1 cellular context compared by ENCODE assay signal in the genomic region with DNA sequence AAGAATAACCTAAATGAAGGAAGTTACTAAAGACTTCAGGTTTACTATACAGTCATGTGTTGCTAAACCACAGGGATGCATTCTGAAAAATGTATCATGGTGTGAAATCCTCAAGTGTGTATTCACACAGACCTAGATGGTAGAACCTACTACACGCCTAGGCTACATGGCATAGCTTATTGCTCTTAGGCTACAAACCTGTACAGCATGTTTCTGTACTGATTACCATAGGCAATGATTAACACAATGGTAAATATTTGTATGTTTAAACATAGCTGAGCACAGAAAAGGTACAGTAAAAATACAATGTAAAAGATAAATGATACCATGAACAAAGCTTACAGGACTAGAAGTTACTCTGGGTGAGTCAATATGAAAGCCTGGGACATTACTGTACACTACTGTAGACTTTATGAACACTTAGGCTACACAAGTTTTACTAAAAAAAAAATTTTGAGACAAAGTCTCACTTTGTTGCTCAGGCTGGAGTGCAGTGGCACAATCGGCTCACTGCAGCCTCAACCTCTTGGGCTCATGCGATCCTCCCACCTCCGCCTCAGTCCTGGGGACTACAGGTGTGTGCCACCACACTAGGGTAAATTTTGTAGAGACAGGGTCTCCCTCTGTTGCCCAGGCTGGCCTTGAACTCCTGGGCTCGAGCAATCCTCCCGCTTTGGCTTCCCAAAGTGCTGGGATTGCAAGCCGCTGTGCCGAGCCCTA.
TF ChIP-seq lines count a peak whose summit lies in the region.

No MANE protein-coding gene starts in this region.

TF ChIP-seq in HepG2, 621 proteins besides CTCF, POLR2A, EP300 and RAD21 (continued from another document and continues in another):
- TF ChIP-seq, protein P1, sequence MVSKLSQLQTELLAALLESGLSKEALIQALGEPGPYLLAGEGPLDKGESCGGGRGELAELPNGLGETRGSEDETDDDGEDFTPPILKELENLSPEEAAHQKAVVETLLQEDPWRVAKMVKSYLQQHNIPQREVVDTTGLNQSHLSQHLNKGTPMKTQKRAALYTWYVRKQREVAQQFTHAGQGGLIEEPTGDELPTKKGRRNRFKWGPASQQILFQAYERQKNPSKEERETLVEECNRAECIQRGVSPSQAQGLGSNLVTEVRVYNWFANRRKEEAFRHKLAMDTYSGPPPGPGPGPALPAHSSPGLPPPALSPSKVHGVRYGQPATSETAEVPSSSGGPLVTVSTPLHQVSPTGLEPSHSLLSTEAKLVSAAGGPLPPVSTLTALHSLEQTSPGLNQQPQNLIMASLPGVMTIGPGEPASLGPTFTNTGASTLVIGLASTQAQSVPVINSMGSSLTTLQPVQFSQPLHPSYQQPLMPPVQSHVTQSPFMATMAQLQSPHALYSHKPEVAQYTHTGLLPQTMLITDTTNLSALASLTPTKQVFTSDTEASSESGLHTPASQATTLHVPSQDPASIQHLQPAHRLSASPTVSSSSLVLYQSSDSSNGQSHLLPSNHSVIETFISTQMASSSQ (IDR thresholded peaks at IDR 0.05; ENCODE audit: low read depth): peak; percentile 92
- TF ChIP-seq, protein P1 (CRISPR knock-in tag; IDR thresholded peaks at IDR 0.05; ENCODE audit: borderline replicate concordance): peak; percentile 55; the same call in 1 of the 2 replicates
- peak; percentile 66; the same call in 1 of the 2 replicates for TF ChIP-seq ZMYM3 (CRISPR knock-in tag; IDR thresholded peaks at IDR 0.05)
- peak; percentile 84; the same call in 1 of the 2 replicates for TF ChIP-seq ZMYM2 (CRISPR knock-in tag; IDR thresholded peaks at IDR 0.05)
- TF ChIP-seq POGZ (CRISPR knock-in tag; IDR thresholded peaks at IDR 0.05): peak; percentile 57; the same call in 1 of the 2 replicates
- TF ChIP-seq, protein P2, sequence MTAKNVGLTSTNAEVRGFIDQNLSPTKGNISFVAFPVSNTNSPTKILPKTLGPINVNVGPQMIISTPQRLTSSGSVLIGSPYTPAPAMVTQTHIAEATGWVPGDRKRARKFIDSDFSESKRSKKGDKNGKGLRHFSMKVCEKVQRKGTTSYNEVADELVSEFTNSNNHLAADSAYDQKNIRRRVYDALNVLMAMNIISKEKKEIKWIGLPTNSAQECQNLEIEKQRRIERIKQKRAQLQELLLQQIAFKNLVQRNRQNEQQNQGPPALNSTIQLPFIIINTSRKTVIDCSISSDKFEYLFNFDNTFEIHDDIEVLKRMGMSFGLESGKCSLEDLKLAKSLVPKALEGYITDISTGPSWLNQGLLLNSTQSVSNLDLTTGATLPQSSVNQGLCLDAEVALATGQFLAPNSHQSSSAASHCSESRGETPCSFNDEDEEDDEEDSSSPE (CRISPR knock-in tag; IDR thresholded peaks at IDR 0.05): no peak
- TF ChIP-seq SSRP1 (CRISPR knock-in tag; IDR thresholded peaks at IDR 0.05): no peak
- TF ChIP-seq SIX1 (CRISPR knock-in tag; IDR thresholded peaks at IDR 0.05; ENCODE audit: borderline replicate concordance): peak; percentile 70; the same call in 1 of the 2 replicates
- TF ChIP-seq, protein P3, sequence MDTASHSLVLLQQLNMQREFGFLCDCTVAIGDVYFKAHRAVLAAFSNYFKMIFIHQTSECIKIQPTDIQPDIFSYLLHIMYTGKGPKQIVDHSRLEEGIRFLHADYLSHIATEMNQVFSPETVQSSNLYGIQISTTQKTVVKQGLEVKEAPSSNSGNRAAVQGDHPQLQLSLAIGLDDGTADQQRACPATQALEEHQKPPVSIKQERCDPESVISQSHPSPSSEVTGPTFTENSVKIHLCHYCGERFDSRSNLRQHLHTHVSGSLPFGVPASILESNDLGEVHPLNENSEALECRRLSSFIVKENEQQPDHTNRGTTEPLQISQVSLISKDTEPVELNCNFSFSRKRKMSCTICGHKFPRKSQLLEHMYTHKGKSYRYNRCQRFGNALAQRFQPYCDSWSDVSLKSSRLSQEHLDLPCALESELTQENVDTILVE (CRISPR knock-in tag; IDR thresholded peaks at IDR 0.05): peak; percentile 21; the same call in 1 of the 2 replicates
- peak; percentile 38; the same call in 1 of the 2 replicates for TF ChIP-seq KDM6A (CRISPR knock-in tag; IDR thresholded peaks at IDR 0.05; ENCODE audit: low read depth)
- TF ChIP-seq KAT2B (IDR thresholded peaks at IDR 0.05; ENCODE audit: borderline replicate concordance, low read depth, low read length): no peak
- TF ChIP-seq THAP11 (CRISPR knock-in tag; IDR thresholded peaks at IDR 0.05): peak; percentile 54; the same call in 1 of the 2 replicates
- TF ChIP-seq, protein P4, sequence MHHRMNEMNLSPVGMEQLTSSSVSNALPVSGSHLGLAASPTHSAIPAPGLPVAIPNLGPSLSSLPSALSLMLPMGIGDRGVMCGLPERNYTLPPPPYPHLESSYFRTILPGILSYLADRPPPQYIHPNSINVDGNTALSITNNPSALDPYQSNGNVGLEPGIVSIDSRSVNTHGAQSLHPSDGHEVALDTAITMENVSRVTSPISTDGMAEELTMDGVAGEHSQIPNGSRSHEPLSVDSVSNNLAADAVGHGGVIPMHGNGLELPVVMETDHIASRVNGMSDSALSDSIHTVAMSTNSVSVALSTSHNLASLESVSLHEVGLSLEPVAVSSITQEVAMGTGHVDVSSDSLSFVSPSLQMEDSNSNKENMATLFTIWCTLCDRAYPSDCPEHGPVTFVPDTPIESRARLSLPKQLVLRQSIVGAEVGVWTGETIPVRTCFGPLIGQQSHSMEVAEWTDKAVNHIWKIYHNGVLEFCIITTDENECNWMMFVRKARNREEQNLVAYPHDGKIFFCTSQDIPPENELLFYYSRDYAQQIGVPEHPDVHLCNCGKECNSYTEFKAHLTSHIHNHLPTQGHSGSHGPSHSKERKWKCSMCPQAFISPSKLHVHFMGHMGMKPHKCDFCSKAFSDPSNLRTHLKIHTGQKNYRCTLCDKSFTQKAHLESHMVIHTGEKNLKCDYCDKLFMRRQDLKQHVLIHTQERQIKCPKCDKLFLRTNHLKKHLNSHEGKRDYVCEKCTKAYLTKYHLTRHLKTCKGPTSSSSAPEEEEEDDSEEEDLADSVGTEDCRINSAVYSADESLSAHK (CRISPR knock-in tag; IDR thresholded peaks at IDR 0.05; ENCODE audit: borderline replicate concordance): no peak
- 0 out of 2 replicates have a peak, but pooled peaks have one; percentile 31 for TF ChIP-seq SOX13 (IDR thresholded peaks at IDR 0.05)
- TF ChIP-seq SOX13 (CRISPR knock-in tag; conservative IDR thresholded peaks at IDR 0.05 in 1 of 2, IDR thresholded peaks at IDR 0.05 in 1 of 2): peak in 1 of 2 experiments; percentile 88; a peak in 2 of 4 replicates
- TF ChIP-seq SALL1 (CRISPR knock-in tag; IDR thresholded peaks at IDR 0.05): peak; percentile 47; the same call in 1 of the 2 replicates
- TF ChIP-seq ZNF430 (CRISPR knock-in tag; IDR thresholded peaks at IDR 0.05): peak; percentile 26; the same call in 1 of the 2 replicates
- TF ChIP-seq, protein P5, sequence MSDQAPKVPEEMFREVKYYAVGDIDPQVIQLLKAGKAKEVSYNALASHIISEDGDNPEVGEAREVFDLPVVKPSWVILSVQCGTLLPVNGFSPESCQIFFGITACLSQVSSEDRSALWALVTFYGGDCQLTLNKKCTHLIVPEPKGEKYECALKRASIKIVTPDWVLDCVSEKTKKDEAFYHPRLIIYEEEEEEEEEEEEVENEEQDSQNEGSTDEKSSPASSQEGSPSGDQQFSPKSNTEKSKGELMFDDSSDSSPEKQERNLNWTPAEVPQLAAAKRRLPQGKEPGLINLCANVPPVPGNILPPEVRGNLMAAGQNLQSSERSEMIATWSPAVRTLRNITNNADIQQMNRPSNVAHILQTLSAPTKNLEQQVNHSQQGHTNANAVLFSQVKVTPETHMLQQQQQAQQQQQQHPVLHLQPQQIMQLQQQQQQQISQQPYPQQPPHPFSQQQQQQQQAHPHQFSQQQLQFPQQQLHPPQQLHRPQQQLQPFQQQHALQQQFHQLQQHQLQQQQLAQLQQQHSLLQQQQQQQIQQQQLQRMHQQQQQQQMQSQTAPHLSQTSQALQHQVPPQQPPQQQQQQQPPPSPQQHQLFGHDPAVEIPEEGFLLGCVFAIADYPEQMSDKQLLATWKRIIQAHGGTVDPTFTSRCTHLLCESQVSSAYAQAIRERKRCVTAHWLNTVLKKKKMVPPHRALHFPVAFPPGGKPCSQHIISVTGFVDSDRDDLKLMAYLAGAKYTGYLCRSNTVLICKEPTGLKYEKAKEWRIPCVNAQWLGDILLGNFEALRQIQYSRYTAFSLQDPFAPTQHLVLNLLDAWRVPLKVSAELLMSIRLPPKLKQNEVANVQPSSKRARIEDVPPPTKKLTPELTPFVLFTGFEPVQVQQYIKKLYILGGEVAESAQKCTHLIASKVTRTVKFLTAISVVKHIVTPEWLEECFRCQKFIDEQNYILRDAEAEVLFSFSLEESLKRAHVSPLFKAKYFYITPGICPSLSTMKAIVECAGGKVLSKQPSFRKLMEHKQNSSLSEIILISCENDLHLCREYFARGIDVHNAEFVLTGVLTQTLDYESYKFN (CRISPR knock-in tag; conservative IDR thresholded peaks at IDR 0.05): peak; percentile 72
- TF ChIP-seq, protein P6, sequence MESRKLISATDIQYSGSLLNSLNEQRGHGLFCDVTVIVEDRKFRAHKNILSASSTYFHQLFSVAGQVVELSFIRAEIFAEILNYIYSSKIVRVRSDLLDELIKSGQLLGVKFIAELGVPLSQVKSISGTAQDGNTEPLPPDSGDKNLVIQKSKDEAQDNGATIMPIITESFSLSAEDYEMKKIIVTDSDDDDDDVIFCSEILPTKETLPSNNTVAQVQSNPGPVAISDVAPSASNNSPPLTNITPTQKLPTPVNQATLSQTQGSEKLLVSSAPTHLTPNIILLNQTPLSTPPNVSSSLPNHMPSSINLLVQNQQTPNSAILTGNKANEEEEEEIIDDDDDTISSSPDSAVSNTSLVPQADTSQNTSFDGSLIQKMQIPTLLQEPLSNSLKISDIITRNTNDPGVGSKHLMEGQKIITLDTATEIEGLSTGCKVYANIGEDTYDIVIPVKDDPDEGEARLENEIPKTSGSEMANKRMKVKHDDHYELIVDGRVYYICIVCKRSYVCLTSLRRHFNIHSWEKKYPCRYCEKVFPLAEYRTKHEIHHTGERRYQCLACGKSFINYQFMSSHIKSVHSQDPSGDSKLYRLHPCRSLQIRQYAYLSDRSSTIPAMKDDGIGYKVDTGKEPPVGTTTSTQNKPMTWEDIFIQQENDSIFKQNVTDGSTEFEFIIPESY (CRISPR knock-in tag; IDR thresholded peaks at IDR 0.05): peak; percentile 91
- TF ChIP-seq NCOR1 (IDR thresholded peaks at IDR 0.05; ENCODE audit: borderline replicate concordance, low read length): peak; percentile 66; the same call in 1 of the 2 replicates
- TF ChIP-seq SMYD3 (CRISPR knock-in tag; IDR thresholded peaks at IDR 0.05): peak; percentile 65; the same call in 1 of the 2 replicates
- 0 out of 2 replicates have a peak, but pooled peaks have one; percentile 40 for TF ChIP-seq ZKSCAN8 (CRISPR knock-in tag; IDR thresholded peaks at IDR 0.05; ENCODE audit: borderline replicate concordance)
- TF ChIP-seq SOX6 (IDR thresholded peaks at IDR 0.05): no peak
- TF ChIP-seq SOX6 (CRISPR knock-in tag; IDR thresholded peaks at IDR 0.05): peak; percentile 86; the same call in 1 of the 2 replicates
- TF ChIP-seq, protein P7, sequence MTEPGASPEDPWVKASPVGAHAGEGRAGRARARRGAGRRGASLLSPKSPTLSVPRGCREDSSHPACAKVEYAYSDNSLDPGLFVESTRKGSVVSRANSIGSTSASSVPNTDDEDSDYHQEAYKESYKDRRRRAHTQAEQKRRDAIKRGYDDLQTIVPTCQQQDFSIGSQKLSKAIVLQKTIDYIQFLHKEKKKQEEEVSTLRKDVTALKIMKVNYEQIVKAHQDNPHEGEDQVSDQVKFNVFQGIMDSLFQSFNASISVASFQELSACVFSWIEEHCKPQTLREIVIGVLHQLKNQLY (CRISPR knock-in tag; IDR thresholded peaks at IDR 0.05): 0 out of 2 replicates have a peak, but pooled peaks have one; percentile 8
- TF ChIP-seq, protein P8, sequence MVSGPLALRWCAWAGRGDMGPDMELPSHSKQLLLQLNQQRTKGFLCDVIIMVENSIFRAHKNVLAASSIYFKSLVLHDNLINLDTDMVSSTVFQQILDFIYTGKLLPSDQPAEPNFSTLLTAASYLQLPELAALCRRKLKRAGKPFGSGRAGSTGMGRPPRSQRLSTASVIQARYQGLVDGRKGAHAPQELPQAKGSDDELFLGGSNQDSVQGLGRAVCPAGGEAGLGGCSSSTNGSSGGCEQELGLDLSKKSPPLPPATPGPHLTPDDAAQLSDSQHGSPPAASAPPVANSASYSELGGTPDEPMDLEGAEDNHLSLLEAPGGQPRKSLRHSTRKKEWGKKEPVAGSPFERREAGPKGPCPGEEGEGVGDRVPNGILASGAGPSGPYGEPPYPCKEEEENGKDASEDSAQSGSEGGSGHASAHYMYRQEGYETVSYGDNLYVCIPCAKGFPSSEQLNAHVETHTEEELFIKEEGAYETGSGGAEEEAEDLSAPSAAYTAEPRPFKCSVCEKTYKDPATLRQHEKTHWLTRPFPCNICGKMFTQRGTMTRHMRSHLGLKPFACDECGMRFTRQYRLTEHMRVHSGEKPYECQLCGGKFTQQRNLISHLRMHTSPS (CRISPR knock-in tag; IDR thresholded peaks at IDR 0.05; ENCODE audit: low read depth): no peak
- TF ChIP-seq YEATS2 (CRISPR knock-in tag; IDR thresholded peaks at IDR 0.05; ENCODE audit: borderline replicate concordance): peak; percentile 23; the same call in 1 of the 2 replicates
- TF ChIP-seq HNRNPUL1 (IDR thresholded peaks at IDR 0.05; ENCODE audit: low read depth, low read length): peak; percentile 91
- TF ChIP-seq RXRA (CRISPR knock-in tag; IDR thresholded peaks at IDR 0.05): 0 out of 2 replicates have a peak, but pooled peaks have one; percentile 36
- peak; percentile 34 for TF ChIP-seq ASH2L (IDR thresholded peaks at IDR 0.05; ENCODE audit: insufficient read length, low read depth, low read length)
- TF ChIP-seq FOXA1 (IDR thresholded peaks at IDR 0.05): peak; percentile 31; the same call in 1 of the 2 replicates
- peak; percentile 54; the same call in 1 of the 2 replicates for TF ChIP-seq FOXA1 (CRISPR knock-in tag; IDR thresholded peaks at IDR 0.05)
- peak; percentile 70; the same call in 1 of the 2 replicates for TF ChIP-seq ZSCAN9 (CRISPR knock-in tag; IDR thresholded peaks at IDR 0.05; ENCODE audit: borderline replicate concordance)
- TF ChIP-seq FOXA3 (CRISPR knock-in tag; IDR thresholded peaks at IDR 0.05): peak; percentile 90
- peak; percentile 47; the same call in 1 of the 2 replicates for TF ChIP-seq HDAC2 (CRISPR knock-in tag; IDR thresholded peaks at IDR 0.05)
